Comparison of ENCODE assay signal across 17 cellular contexts in genomic region chr17:62650587-62650986, GRCh38.
"Had no signal": no experiment of that assay in that cellular context is flagged by ENCODE, and none has a peak within 500 bp of the region (broad histone marks: within the 10 kb centered on the region; RNA-seq: fewer than 3 reads in every experiment).

No MANE protein-coding gene starts in this region.

- H3K9me3 Mint-ChIP-seq: activated naive CD4-positive, alpha-beta T cell treated with anti-CD3 and anti-CD28 coated beads for 36 hours; naive thymus-derived CD8-positive, alpha-beta T cell; stimulated activated naive CD8-positive, alpha-beta T cell treated with anti-CD3 and anti-CD28 coated beads, Interleukin-15, amount 100 ng/mL, for 72 hours; T-helper 1 cell treated with Interleukin-12 subunit alpha and Interleukin-12 subunit beta and Interleukin-4 antibody, amounts not matched to agents 30 μg/mL and 1 μg/mL, for 36 hours had no signal

- H3K36me3 Mint-ChIP-seq: naive thymus-derived CD8-positive, alpha-beta T cell had no signal

- DNase-seq: activated CD4-positive, alpha-beta T cell treated with anti-CD3 and anti-CD28 coated beads for 48 hours; activated CD8-positive, alpha-beta memory T cell treated with anti-CD3 and anti-CD28 coated beads, Interleukin-2, amount 50 U/mL, for 48 hours; activated CD8-positive, alpha-beta T cell treated with anti-CD3 and anti-CD28 coated beads, Interleukin-2, amount 10 ng/mL, durations not matched to agents 7 days and 5 days; activated naive CD4-positive, alpha-beta T cell treated with anti-CD3 and anti-CD28 coated beads for 36 hours; adrenal gland; caudate nucleus; cortex of kidney; effector CD8-positive, alpha-beta T cell; hypothalamus; kidney glomerular epithelial cell; midbrain; naive thymus-derived CD8-positive, alpha-beta T cell; stimulated activated CD4-positive, alpha-beta T cell treated with anti-CD3 and anti-CD28 coated beads, Interleukin-15, amount 100 ng/mL, for 24 hours; stimulated activated CD4-positive, alpha-beta T cell treated with anti-CD3 and anti-CD28 coated beads, Interleukin-4, amount 100 ng/mL, for 4 hours; stimulated activated naive CD8-positive, alpha-beta T cell treated with anti-CD3 and anti-CD28 coated beads, Interleukin-15, amount 100 ng/mL, for 72 hours; uterus had no signal

- H3K27ac Mint-ChIP-seq: activated CD8-positive, alpha-beta T cell treated with anti-CD3 and anti-CD28 coated beads, Interleukin-2, amount 10 ng/mL, durations not matched to agents 7 days and 5 days; activated naive CD4-positive, alpha-beta T cell treated with anti-CD3 and anti-CD28 coated beads for 36 hours; stimulated activated naive CD8-positive, alpha-beta T cell treated with anti-CD3 and anti-CD28 coated beads, Interleukin-15, amount 100 ng/mL, for 72 hours; T-helper 1 cell treated with Interleukin-12 subunit alpha and Interleukin-12 subunit beta and Interleukin-4 antibody, amounts not matched to agents 30 μg/mL and 1 μg/mL, for 36 hours had no signal

- H3K27me3 Mint-ChIP-seq: naive thymus-derived CD8-positive, alpha-beta T cell had no signal

- H3K4me3 Mint-ChIP-seq: activated CD8-positive, alpha-beta T cell treated with anti-CD3 and anti-CD28 coated beads, Interleukin-2, amount 10 ng/mL, durations not matched to agents 7 days and 5 days; activated naive CD4-positive, alpha-beta T cell treated with anti-CD3 and anti-CD28 coated beads for 36 hours; stimulated activated naive CD8-positive, alpha-beta T cell treated with anti-CD3 and anti-CD28 coated beads, Interleukin-15, amount 100 ng/mL, for 72 hours; T-helper 1 cell treated with Interleukin-12 subunit alpha and Interleukin-12 subunit beta and Interleukin-4 antibody, amounts not matched to agents 30 μg/mL and 1 μg/mL, for 36 hours had no signal
